ENCODE assay signal across 8 cellular contexts in the genomic region with DNA sequence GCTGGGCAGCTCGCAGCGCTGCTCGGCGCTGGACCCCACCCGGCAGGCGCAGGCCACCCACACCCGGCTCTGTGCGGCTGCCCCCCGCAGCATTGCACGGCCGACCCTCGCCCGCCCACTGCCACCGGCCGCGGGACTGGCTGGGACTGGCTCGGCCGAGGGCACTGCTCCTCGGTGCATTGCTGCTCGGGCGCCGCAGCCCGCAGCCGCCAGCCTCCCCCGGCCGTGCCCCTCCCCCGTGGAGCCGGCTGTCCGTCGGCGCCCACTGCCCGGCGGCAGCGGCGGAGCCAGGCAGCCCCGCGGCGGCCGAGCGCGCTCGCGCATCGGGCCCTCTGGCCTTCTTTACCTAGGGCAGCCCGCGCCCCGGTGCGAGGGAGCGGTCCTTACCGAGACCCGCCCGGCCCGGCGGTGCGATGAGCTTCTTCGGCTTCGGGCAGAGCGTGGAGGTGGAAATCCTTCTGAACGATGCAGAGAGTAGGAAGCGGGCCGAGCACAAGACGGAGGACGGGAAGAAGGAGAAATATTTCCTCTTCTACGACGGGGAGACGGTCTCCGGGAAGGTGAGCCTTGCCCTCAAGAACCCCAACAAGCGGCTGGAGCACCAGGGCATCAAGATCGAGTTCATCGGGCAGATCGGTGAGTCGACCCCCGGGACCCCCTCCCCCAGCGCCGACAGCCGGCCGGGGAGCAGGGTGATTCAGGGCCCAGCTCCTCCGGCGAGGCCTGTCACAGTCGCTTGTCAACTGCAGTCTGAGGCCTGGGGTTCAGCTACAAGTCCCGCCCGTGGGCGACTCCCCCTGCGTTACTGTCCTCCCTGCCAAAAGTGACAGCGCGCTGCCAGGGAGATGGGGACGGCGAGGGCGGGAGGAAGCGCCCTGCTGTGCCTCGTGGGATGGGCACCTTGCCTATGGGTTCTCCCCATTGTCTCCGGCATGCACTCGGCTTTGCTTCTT. TPM values are rescaled to one million over a fixed set of nuclear protein-coding genes. Genes with fewer than 3 reads are reported as not detected.
DNase-seq lines count a peak whose midpoint lies in the region; ATAC-seq and TF ChIP-seq lines count a peak whose summit lies in the region.

No MANE protein-coding gene starts in this region.

- DNase-seq in NCI-H526 (lab: John Stamatoyannopoulos, UW) (peak; percentile 64 to 96), endothelial cell (ENCODE audit: low spot score) (peak; percentile 50), mucosa of descending colon (peak; percentile 53 to 81 (median 72))
- peak; percentile 78 for DNase-seq in activated CD8-positive, alpha-beta memory T cell treated with anti-CD3 and anti-CD28 coated beads, Interleukin-2, amount 10 ng/mL, durations not matched to agents 7 days and 5 days
- peak; percentile 49 for DNase-seq in stimulated activated CD8-positive, alpha-beta memory T cell treated with anti-CD3 and anti-CD28 coated beads, Interleukin-7, amount 100 ng/mL, for 24 hours (ENCODE audit: low read depth)

- H3K36me3 Mint-ChIP-seq in activated CD8-positive, alpha-beta memory T cell treated with anti-CD3 and anti-CD28 coated beads, Interleukin-2, amount 10 ng/mL, durations not matched to agents 7 days and 5 days = peaks cover 26% of the 10 kb centered on the region
- H3K36me3 Mint-ChIP-seq in endothelial cell (ENCODE audit: low read depth, unreplicated experiment) = peaks cover 26% of the 10 kb centered on the region

- no peaks in the 10 kb centered on the region for H3K9me3 ChIP-seq in mucosa of descending colon

- intact Hi-C loops in mucosa of descending colon (cut with DNase I, micrococcal nuclease) = no loop called here

- H3K4me1 Mint-ChIP-seq in activated CD8-positive, alpha-beta memory T cell treated with anti-CD3 and anti-CD28 coated beads, Interleukin-2, amount 10 ng/mL, durations not matched to agents 7 days and 5 days = peaks cover 71% of the 10 kb centered on the region
- peaks cover 58% of the 10 kb centered on the region for H3K4me1 Mint-ChIP-seq in endothelial cell (ENCODE audit: unreplicated experiment)

- H3K4me3 Mint-ChIP-seq in activated CD8-positive, alpha-beta memory T cell treated with anti-CD3 and anti-CD28 coated beads, Interleukin-2, amount 10 ng/mL, durations not matched to agents 7 days and 5 days = peak overlapping the region; percentile 96
- H3K4me3 Mint-ChIP-seq in endothelial cell (ENCODE audit: unreplicated experiment) = peak overlapping the region; percentile 98

- H3K36me3 ChIP-seq in mucosa of descending colon (ENCODE audit: low read depth) = no peaks in the 10 kb centered on the region

- H3K27ac Mint-ChIP-seq in activated CD8-positive, alpha-beta memory T cell treated with anti-CD3 and anti-CD28 coated beads, Interleukin-2, amount 10 ng/mL, durations not matched to agents 7 days and 5 days = peak overlapping the region; percentile 93
- H3K27ac Mint-ChIP-seq in endothelial cell (ENCODE audit: unreplicated experiment) = peak overlapping the region; percentile 79

- H3K27me3 Mint-ChIP-seq in activated CD8-positive, alpha-beta memory T cell treated with anti-CD3 and anti-CD28 coated beads, Interleukin-2, amount 10 ng/mL, durations not matched to agents 7 days and 5 days = no peaks in the 10 kb centered on the region
- peaks cover 12% of the 10 kb centered on the region for H3K27me3 Mint-ChIP-seq in endothelial cell (ENCODE audit: unreplicated experiment)

- no peaks in the 10 kb centered on the region for H3K9me3 Mint-ChIP-seq in activated CD8-positive, alpha-beta memory T cell treated with anti-CD3 and anti-CD28 coated beads, Interleukin-2, amount 10 ng/mL, durations not matched to agents 7 days and 5 days (ENCODE audit: low read depth)
- no peaks in the 10 kb centered on the region for H3K9me3 Mint-ChIP-seq in endothelial cell (ENCODE audit: unreplicated experiment)

- CTCF ChIA-PET in activated CD8-positive, alpha-beta memory T cell treated with anti-CD3 and anti-CD28 coated beads, Interleukin-2, amount 10 ng/mL, durations not matched to agents 7 days and 5 days (lab: Charles Lee) = interaction anchor here (0.8 to 3.5 kb wide), 12 partner anchors 10 to 174 kb away, joined by 4 to 29 read pairs (median 8); a partner anchor contains a TSS

- TF ChIP-seq CTCF in 22Rv1 (IDR thresholded peaks at IDR 0.05) (no peak), endothelial cell (IDR thresholded peaks at IDR 0.05; ENCODE audit: unreplicated experiment) (no peak), mucosa of descending colon (IDR thresholded peaks at IDR 0.05) (no peak)

- ATAC-seq in GM18519 (IDR thresholded peaks at IDR 0.05; ENCODE audit: low FRiP score, unreplicated experiment) (peak; percentile 20), HG03066 (IDR thresholded peaks at IDR 0.05; ENCODE audit: low read depth, unreplicated experiment) (peak; percentile 7), mucosa of descending colon (peak; percentile 33)
- ATAC-seq in activated CD8-positive, alpha-beta memory T cell treated with anti-CD3 and anti-CD28 coated beads, Interleukin-2, amount 10 ng/mL, durations not matched to agents 7 days and 5 days = peak; percentile 23

- peaks cover 19% of the 10 kb centered on the region for H3K4me1 ChIP-seq in mucosa of descending colon (ENCODE audit: low read depth)

- peak overlapping the region; percentile 71 for H3K4me3 ChIP-seq in mucosa of descending colon

- peak overlapping the region; percentile 81 for H3K27ac ChIP-seq in 22Rv1

RNA-seq across cellular contexts. Expression of a gene that starts 0.5 kb away (rescaled TPM):
- 10 to 100 TPM; 52.6 to 69.8 TPM for total RNA-seq in activated CD8-positive, alpha-beta memory T cell treated with anti-CD3 and anti-CD28 coated beads, Interleukin-2, amount 10 ng/mL, durations not matched to agents 7 days and 5 days
- total RNA-seq in endothelial cell (ENCODE audit: unreplicated experiment) = 132 TPM
- 10 to 100 TPM; 38.6 to 50.8 (median 47.5) TPM for total RNA-seq in mucosa of descending colon

RNA-seq across cellular contexts. Expression of a gene that starts 1.2 kb away (rescaled TPM):
- 100 to 1,000 TPM; 123 to 143 TPM for total RNA-seq in activated CD8-positive, alpha-beta memory T cell treated with anti-CD3 and anti-CD28 coated beads, Interleukin-2, amount 10 ng/mL, durations not matched to agents 7 days and 5 days
- total RNA-seq in endothelial cell (ENCODE audit: unreplicated experiment) (25.4 TPM), mucosa of descending colon (10 to 100 TPM; 12.6 to 19.8 (median 16.6) TPM)

RNA-seq across cellular contexts. Expression of a gene that starts 28.2 kb away (rescaled TPM):
- total RNA-seq in activated CD8-positive, alpha-beta memory T cell treated with anti-CD3 and anti-CD28 coated beads, Interleukin-2, amount 10 ng/mL, durations not matched to agents 7 days and 5 days = 10 to 100 TPM; 69.3 to 71.1 TPM
- total RNA-seq in endothelial cell (ENCODE audit: unreplicated experiment) (42.5 TPM), mucosa of descending colon (10 to 100 TPM; 33.5 to 40.2 (median 35.5) TPM)

RNA-seq across cellular contexts. Expression of a gene that starts 28.4 kb away (rescaled TPM):
- 10 to 100 TPM; 29.4 to 31.6 TPM for total RNA-seq in activated CD8-positive, alpha-beta memory T cell treated with anti-CD3 and anti-CD28 coated beads, Interleukin-2, amount 10 ng/mL, durations not matched to agents 7 days and 5 days
- total RNA-seq in endothelial cell (ENCODE audit: unreplicated experiment) = 33.5 TPM
- 10 to 100 TPM; 24.4 to 31.1 (median 28.8) TPM for total RNA-seq in mucosa of descending colon

RNA-seq across cellular contexts. Expression of a gene that starts 51.2 kb away (rescaled TPM):
- total RNA-seq in activated CD8-positive, alpha-beta memory T cell treated with anti-CD3 and anti-CD28 coated beads, Interleukin-2, amount 10 ng/mL, durations not matched to agents 7 days and 5 days = 1 to 10 TPM; 4.1 to 6.1 TPM
- 16.5 TPM for total RNA-seq in endothelial cell (ENCODE audit: unreplicated experiment)
- total RNA-seq in mucosa of descending colon = under 1 TPM in 1 of 3 donors, not detected in 2; 0.09 TPM

Comparison
In these comparisons a context has a peak if more than half of its experiments do, and no peak if none do; other contexts are left out.
1. Peak in every context shown above with its lines: DNase-seq, ATAC-seq, H3K4me3 ChIP-seq and H3K27ac ChIP-seq.